In the genomic region with DNA sequence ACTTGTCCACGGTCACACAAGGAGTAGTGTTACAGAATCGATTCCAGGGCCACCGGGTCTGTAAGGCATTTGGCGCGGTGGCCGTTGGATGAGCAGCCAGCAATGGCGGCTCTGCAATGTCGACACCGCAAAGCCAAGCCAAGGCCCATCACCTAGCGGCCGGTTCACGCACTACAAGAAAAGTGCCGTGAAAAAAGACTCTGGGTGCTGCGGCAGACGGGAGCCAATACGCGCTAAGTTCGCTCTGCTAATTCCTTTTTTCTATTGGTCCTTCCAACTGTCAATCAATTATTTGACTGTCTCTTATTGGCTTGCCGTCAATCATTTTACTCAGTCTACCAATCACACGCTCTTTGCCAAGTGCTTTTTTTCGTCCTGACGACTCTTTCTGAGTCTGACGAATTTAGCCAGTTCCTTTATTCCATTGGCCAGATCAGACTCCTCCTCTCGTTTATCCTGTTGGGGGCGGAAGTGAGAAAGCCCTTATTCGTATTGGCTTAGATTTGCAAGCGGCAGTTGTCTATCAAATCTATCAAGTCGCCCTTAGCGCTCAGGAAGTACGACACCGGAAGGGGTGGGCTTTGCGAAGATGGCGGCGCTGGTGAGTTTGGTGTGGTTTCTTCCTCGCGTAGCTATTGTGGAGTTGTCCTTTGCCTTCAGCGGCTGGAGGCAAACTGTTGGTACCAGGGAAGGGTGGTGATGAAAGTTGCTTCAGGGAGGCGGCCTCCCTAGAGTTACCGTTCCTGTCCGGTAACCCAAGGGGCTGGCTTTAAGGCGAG, we compare ENCODE assay signal across 8 cellular contexts. TPM values are rescaled to one million over a fixed set of nuclear protein-coding genes. Genes with fewer than 3 reads are reported as not detected.
DNase-seq lines count a peak whose midpoint lies in the region; ATAC-seq, FAIRE-seq and TF ChIP-seq lines count a peak whose summit lies in the region.

A gene with protein sequence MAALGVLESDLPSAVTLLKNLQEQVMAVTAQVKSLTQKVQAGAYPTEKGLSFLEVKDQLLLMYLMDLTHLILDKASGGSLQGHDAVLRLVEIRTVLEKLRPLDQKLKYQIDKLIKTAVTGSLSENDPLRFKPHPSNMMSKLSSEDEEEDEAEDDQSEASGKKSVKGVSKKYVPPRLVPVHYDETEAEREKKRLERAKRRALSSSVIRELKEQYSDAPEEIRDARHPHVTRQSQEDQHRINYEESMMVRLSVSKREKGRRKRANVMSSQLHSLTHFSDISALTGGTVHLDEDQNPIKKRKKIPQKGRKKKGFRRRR (plus strand): TSS at position 577 of the 779 bp plus-strand sequence. CDS start 13 bp downstream, at position 590.

- CTCF ChIA-PET in endothelial cell of umbilical vein (lab: Charles Lee): interaction anchor here (0.6 to 1.0 kb wide), 2 partner anchors 9 to 91 kb away, joined by 4 read pairs; no protein-coding TSS in a partner anchor

- peak; percentile 99 for FAIRE-seq in endothelial cell of umbilical vein (lab: Jason Lieb, UNC)

- H3K27me3 ChIP-seq in OCI-LY1 (ENCODE audit: insufficient read depth, low read length) (no peaks in the 10 kb centered on the region), endothelial cell of umbilical vein (ENCODE audit: control insufficient read depth in 2 of 2, insufficient read depth in 2 of 2, low read length in 2 of 2) (no peaks in the 10 kb centered on the region)

- BruUV-seq in endothelial cell of umbilical vein (replicated peaks; lab: Mats Ljungman, UMichigan): no TSS peak

- H3K27ac ChIP-seq in OCI-LY1 (ENCODE audit: low read depth, low read length, poor library complexity, severe bottlenecking) (peak within 1 kb of the TSS; percentile 57), endothelial cell of umbilical vein (ENCODE audit: insufficient read depth, low read depth, low read length) (peak within 1 kb of the TSS; percentile 78)

- H3F3A ChIP-seq in OCI-LY1 (ENCODE audit: insufficient read depth, low read length): no peaks in the 10 kb centered on the region

- H3K36me3 ChIP-seq in OCI-LY1 (ENCODE audit: insufficient read depth, low read length) (peaks cover 32% of the 10 kb centered on the region; the same call in 1 of the 2 replicates), endothelial cell of umbilical vein (ENCODE audit: control insufficient read depth in 2 of 2, extremely low read depth in 1 of 2, insufficient read depth in 2 of 2, low read length in 2 of 2) (peaks cover 2 to 6% of the 10 kb centered on the region in 2 experiments)

- intact Hi-C loops in endothelial cell of umbilical vein (cut with micrococcal nuclease): loop anchor here (1.0 kb wide), 4 partner anchors 87 to 183 kb away; partner anchors contain the start of genes HOMEZ, PABPN1 and THTPA

- H3K9me1 ChIP-seq in endothelial cell of umbilical vein (replicated peaks; ENCODE audit: control insufficient read depth, extremely low read depth, insufficient read depth, low read length): no peaks in the 10 kb centered on the region

- ATAC-seq in GM21515 (IDR thresholded peaks at IDR 0.05; ENCODE audit: unreplicated experiment): peak; percentile 93

- H4K20me1 ChIP-seq in OCI-LY1 (ENCODE audit: insufficient read depth, low read length): no peaks in the 10 kb centered on the region
- H4K20me1 ChIP-seq in endothelial cell of umbilical vein (replicated peaks; ENCODE audit: control insufficient read depth, extremely low read depth, insufficient read depth, low read length): no peaks in the 10 kb centered on the region

- H2AFZ ChIP-seq in OCI-LY1 (ENCODE audit: low read length) (peak within 1 kb of the TSS; percentile 54), endothelial cell of umbilical vein (ENCODE audit: low read depth, low read length) (peak within 1 kb of the TSS; percentile 90)

- H3K79me2 ChIP-seq in OCI-LY1 (ENCODE audit: insufficient read depth, low read length) (peaks cover 9% of the 10 kb centered on the region), endothelial cell of umbilical vein (ENCODE audit: control insufficient read depth, insufficient read depth, low read length) (peaks cover 15% of the 10 kb centered on the region)

- POLR2A ChIA-PET in endothelial cell of umbilical vein (lab: Charles Lee): no interaction called here

- H3K4me3 ChIP-seq in OCI-LY1 (ENCODE audit: low read depth, low read length, poor library complexity, severe bottlenecking): peak within 1 kb of the TSS; percentile 100
- H3K4me3 ChIP-seq in endothelial cell of umbilical vein (replicated peaks in 1 of 3; ENCODE audit: insufficient read depth in 1 of 3, low read depth in 1 of 3, low read length in 3 of 3): peak within 1 kb of the TSS; percentile 73 to 91 (median 83)

- dilution Hi-C loops in endothelial cell of umbilical vein (cut with MboI; ENCODE audit: extremely low pct_ligation_motif_present, low sequenced_read_pairs): no loop called here

- TF ChIP-seq CTCF in OCI-LY1 (IDR thresholded peaks at IDR 0.05; ENCODE audit: low read length) (peak; percentile 79), endothelial cell of umbilical vein (IDR thresholded peaks at IDR 0.05; ENCODE audit: extremely low read depth in 1 of 2, insufficient read depth in 1 of 2, low read depth in 1 of 2, low read length in 2 of 2) (peak; percentile 79 to 83)

- peak; percentile 100 for DNase-seq in DMS 273 treated with DMSO at 0.1 percent for 48 hours (lab: John Stamatoyannopoulos, UW)
- peak; percentile 78 for DNase-seq in HuH-7 (ENCODE audit: low spot score)
- peak; percentile 93 for DNase-seq in activated CD8-positive, alpha-beta memory T cell treated with anti-CD3 and anti-CD28 coated beads, Interleukin-2, amount 50 U/mL, for 48 hours
- DNase-seq in endothelial cell of umbilical vein (ENCODE audit: low read depth, low spot score): peak; percentile 100
- peak; percentile 100 for DNase-seq in midbrain (lab: John Stamatoyannopoulos, UW)
- peak; percentile 77 to 79 for DNase-seq in stimulated activated CD8-positive, alpha-beta memory T cell treated with anti-CD3 and anti-CD28 coated beads, Interleukin-2, amount 100 ng/mL, for 1 hour (ENCODE audit: low read depth in 2 of 2)

- peak; percentile 52 for TF ChIP-seq POLR2A in endothelial cell of umbilical vein (IDR thresholded peaks at IDR 0.05; ENCODE audit: low read depth, low read length)

- H3K9me3 ChIP-seq in OCI-LY1 (ENCODE audit: low read length) (no peaks in the 10 kb centered on the region), endothelial cell of umbilical vein (replicated peaks; ENCODE audit: control insufficient read depth, insufficient read depth, low read length) (no peaks in the 10 kb centered on the region)

- peak within 1 kb of the TSS; percentile 93 for H3K4me2 ChIP-seq in OCI-LY1 (ENCODE audit: low read length)
- peak within 1 kb of the TSS; percentile 89 for H3K4me2 ChIP-seq in endothelial cell of umbilical vein (ENCODE audit: insufficient read depth, low read length)

- H3K4me1 ChIP-seq in OCI-LY1 (ENCODE audit: insufficient read depth, low read length, severe bottlenecking): peaks cover 9% of the 10 kb centered on the region
- peaks cover 5% of the 10 kb centered on the region for H3K4me1 ChIP-seq in endothelial cell of umbilical vein (ENCODE audit: control insufficient read depth, extremely low read depth, insufficient read depth, low read length)

- no peaks in the 10 kb centered on the region for H3K9me2 ChIP-seq in OCI-LY1 (ENCODE audit: low read depth, low read length)

- peak within 1 kb of the TSS; percentile 91 for H3K9ac ChIP-seq in OCI-LY1 (ENCODE audit: low read length)
- peak within 1 kb of the TSS; percentile 85 for H3K9ac ChIP-seq in endothelial cell of umbilical vein (replicated peaks; ENCODE audit: extremely low read depth, insufficient read depth, low read length)

TF ChIP-seq in endothelial cell of umbilical vein, 7 proteins besides CTCF, POLR2A, EP300 and RAD21:
- TF ChIP-seq EZH2 (IDR thresholded peaks at IDR 0.05; ENCODE audit: borderline replicate concordance, low read depth, low read length, severe bottlenecking) (no peak), POLR2AphosphoS5 (IDR thresholded peaks at IDR 0.05; ENCODE audit: insufficient read depth, low read depth, low read length) (peak; percentile 40)

RNA-seq across cellular contexts. Expression of the gene that starts here (rescaled TPM):
- total RNA-seq in endothelial cell of umbilical vein: 36.3 and 36.5 TPM in 2 replicates
- 22.1 and 25.6 TPM in 2 replicates for polyA plus RNA-seq in endothelial cell of umbilical vein
- 44.5 and 46.1 TPM in 2 replicates for polyA plus RNA-seq in endothelial cell of umbilical vein (2011; cell fraction: cytosol; rRNA removed)
- 79.3 and 100 TPM in 2 replicates for polyA plus RNA-seq in endothelial cell of umbilical vein (2011; cell fraction: nucleus; rRNA removed)
- 32.0 and 47.6 TPM in 2 replicates for polyA plus RNA-seq in endothelial cell of umbilical vein (2012)
- 26.7 and 38.5 TPM in 2 replicates for polyA minus RNA-seq in endothelial cell of umbilical vein
- polyA minus RNA-seq in endothelial cell of umbilical vein (2011; cell fraction: cytosol; rRNA and poly(A)+ RNA removed): 23.9 TPM
- 48.1 and 55.1 TPM in 2 replicates for polyA minus RNA-seq in endothelial cell of umbilical vein (2011; cell fraction: nucleus; rRNA and poly(A)+ RNA removed)

Comparison
In these comparisons a context has a peak if more than half of its experiments do, and no peak if none do; other contexts are left out.
1. Peak in every context shown above with its lines: DNase-seq, ATAC-seq, H3K4me3 ChIP-seq and H3K27ac ChIP-seq.